In the genomic region with DNA sequence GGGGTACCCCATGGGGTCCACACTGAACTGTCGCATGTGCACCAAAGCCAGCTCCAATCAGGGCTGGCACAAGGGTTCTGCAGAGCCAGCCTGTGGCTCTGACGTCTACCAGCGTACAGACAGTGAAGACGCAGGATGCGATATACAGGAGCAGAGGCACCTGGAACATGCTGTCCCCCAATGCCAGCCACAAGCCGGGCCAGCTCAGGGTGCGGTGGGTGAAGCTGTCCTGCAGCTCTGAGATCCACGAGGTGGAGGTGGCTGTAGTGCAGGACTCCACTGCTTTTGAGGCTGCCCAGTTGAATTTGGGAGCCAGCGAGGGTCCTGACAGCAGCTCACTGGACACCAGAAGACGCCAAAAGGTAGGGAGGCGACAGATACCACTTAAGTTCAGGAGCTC, we compare ENCODE assay signal across 3 cellular contexts.
"Had no signal": no experiment of that assay in that cellular context is flagged by ENCODE, and none has a peak within 500 bp of the region (broad histone marks: within the 10 kb centered on the region; RNA-seq: fewer than 3 reads in every experiment).

No MANE protein-coding gene starts in this region.

- DNase-seq: GDM1, GF-D8 had no signal

- H3K4me3 ChIP-seq: GM12878 had no signal

- ATAC-seq: GM12878 had no signal
